Comparison of ENCODE assay signal across 8 cellular contexts in genomic region chr19:2268861-2269243, GRCh38. TPM values are rescaled to one million over a fixed set of nuclear protein-coding genes. Genes with fewer than 3 reads are reported as not detected.
A peak's percentile ranks its signal among the peaks of the same experiment; 100 is the strongest.
DNase-seq lines count a peak whose midpoint lies in the region; ATAC-seq and TF ChIP-seq lines count a peak whose summit lies in the region.

No MANE protein-coding gene starts in this region.

- peak overlapping the region; percentile 54 to 99 for H3K4me3 ChIP-seq in left lung

- H3K36me3 Mint-ChIP-seq in T-helper 2 cell treated with Interferon-gamma antibody and Interleukin-4, amounts not matched to agents 5 μg/mL and 100 μg/mL, for 36 hours (ENCODE audit: low read depth): peaks cover 22% of the 10 kb centered on the region

- no peaks in the 10 kb centered on the region for H3K27me3 Mint-ChIP-seq in T-helper 2 cell treated with Interferon-gamma antibody and Interleukin-4, amounts not matched to agents 5 μg/mL and 100 μg/mL, for 36 hours (ENCODE audit: low read depth)

- H3K4me3 Mint-ChIP-seq in T-helper 2 cell treated with Interferon-gamma antibody and Interleukin-4, amounts not matched to agents 5 μg/mL and 100 μg/mL, for 36 hours: peak overlapping the region; percentile 87

- H3K27ac Mint-ChIP-seq in T-helper 2 cell treated with Interferon-gamma antibody and Interleukin-4, amounts not matched to agents 5 μg/mL and 100 μg/mL, for 36 hours: peak overlapping the region; percentile 75

- no peak for DNase-seq in T-helper 2 cell treated with Interferon-gamma antibody and Interleukin-4, amounts not matched to agents 5 μg/mL and 100 μg/mL, for 36 hours (ENCODE audit: low spot score)
- DNase-seq in T-helper 2 cell (no peak), left lung (peak in 1 of 2 donors; percentile 87), RPMI8226 (no peak)

- peaks cover 0 to 26% of the 10 kb centered on the region in 2 donors for H3K36me3 ChIP-seq in left lung

- ATAC-seq in left lung: no peak
- ATAC-seq in GM18909 (IDR thresholded peaks at IDR 0.05; ENCODE audit: poor library complexity, unreplicated experiment): no peak
- no peak for ATAC-seq in GM19397 (IDR thresholded peaks at IDR 0.05; ENCODE audit: unreplicated experiment)

- H3K4me1 Mint-ChIP-seq in T-helper 2 cell treated with Interferon-gamma antibody and Interleukin-4, amounts not matched to agents 5 μg/mL and 100 μg/mL, for 36 hours (ENCODE audit: low read depth): peaks cover 25% of the 10 kb centered on the region

- H3K27me3 ChIP-seq in left lung: no peaks in the 10 kb centered on the region

- no peaks in the 10 kb centered on the region for H3K9me3 Mint-ChIP-seq in T-helper 2 cell treated with Interferon-gamma antibody and Interleukin-4, amounts not matched to agents 5 μg/mL and 100 μg/mL, for 36 hours

- peak overlapping the region; percentile 40 for H3K27ac ChIP-seq in angular gyrus (ENCODE audit: low read depth, low read length)
- H3K27ac ChIP-seq in left lung: peak overlapping the region; percentile 58 to 99
- peak overlapping the region; percentile 58 for H3K27ac ChIP-seq in temporal lobe (ENCODE audit: low read depth, low read length)

- peaks cover 36 to 81% of the 10 kb centered on the region in 2 donors for H3K4me1 ChIP-seq in left lung

- intact Hi-C loops in left lung (cut with DNase I): no loop called here

- no peaks in the 10 kb centered on the region for H3K9me3 ChIP-seq in left lung

- TF ChIP-seq CTCF in left lung (IDR thresholded peaks at IDR 0.05): no peak

RNA-seq across cellular contexts. Expression of gene JSRP1, which starts 12.6 kb away (rescaled TPM):
- total RNA-seq in left lung (1 to 10 TPM in 1 of 2 donors, under 1 TPM in 1; 0.65 to 1.1 TPM), temporal lobe (not detected)

RNA-seq across cellular contexts. Expression of gene PEAK3, which starts 13.1 kb away (rescaled TPM):
- 1 to 10 TPM; 1.0 to 8.5 TPM for total RNA-seq in left lung
- under 0.01 TPM for total RNA-seq in temporal lobe

RNA-seq across cellular contexts. Expression of gene AMH, which starts 19.7 kb away (rescaled TPM):
- total RNA-seq in left lung (1 to 10 TPM; 1.1 TPM), temporal lobe (0.74 TPM)

RNA-seq across cellular contexts. Expression of gene SF3A2, which starts 32.2 kb away (rescaled TPM):
- total RNA-seq in left lung (10 to 100 TPM; 50.1 to 57.8 TPM), temporal lobe (36.6 TPM)

RNA-seq across cellular contexts. Expression of gene PLEKHJ1, which starts 32.7 kb away (rescaled TPM):
- total RNA-seq in left lung (10 to 100 TPM; 61.1 to 74.4 TPM), temporal lobe (42.0 TPM)
